In genomic region chr11:86702387-86702983, GRCh38 we compare ENCODE assay signal across 17 cellular contexts.
"Had no signal": no experiment of that assay in that cellular context is flagged by ENCODE, and none has a peak within 500 bp of the region (broad histone marks: within the 10 kb centered on the region; RNA-seq: fewer than 3 reads in every experiment).

No MANE protein-coding gene starts in this region.

- H3K27me3 ChIP-seq: cardiac muscle cell, esophagus squamous epithelium, spleen, upper lobe of right lung had no signal

- ATAC-seq: activated CD4-positive, CD25-positive, alpha-beta regulatory T cell treated with anti-CD3 and anti-CD28 coated beads, Interleukin-2, amount 50 U/mL, for 24 hours; activated CD8-positive, alpha-beta memory T cell treated with anti-CD3 and anti-CD28 coated beads, Interleukin-2, amount 10 ng/mL, durations not matched to agents 7 days and 5 days; activated CD8-positive, alpha-beta T cell treated with anti-CD3 and anti-CD28 coated beads for 36 hours; upper lobe of right lung had no signal

- H3K9me3 ChIP-seq: esophagus squamous epithelium, spleen, upper lobe of right lung had no signal

- H3K4me1 Mint-ChIP-seq: activated CD4-positive, alpha-beta T cell treated with anti-CD3 and anti-CD28 coated beads, Interleukin-2, amount 10 ng/mL, durations not matched to agents 7 days and 5 days; activated CD8-positive, alpha-beta memory T cell treated with anti-CD3 and anti-CD28 coated beads, Interleukin-2, amount 10 ng/mL, durations not matched to agents 7 days and 5 days; activated naive CD4-positive, alpha-beta T cell treated with anti-CD3 and anti-CD28 coated beads, Interleukin-2, amount 10 ng/mL, durations not matched to agents 7 days and 5 days had no signal

- H3K27ac Mint-ChIP-seq: activated CD4-positive, alpha-beta T cell treated with anti-CD3 and anti-CD28 coated beads, Interleukin-2, amount 10 ng/mL, durations not matched to agents 7 days and 5 days; activated CD8-positive, alpha-beta memory T cell treated with anti-CD3 and anti-CD28 coated beads, Interleukin-2, amount 10 ng/mL, durations not matched to agents 7 days and 5 days; activated CD8-positive, alpha-beta T cell treated with anti-CD3 and anti-CD28 coated beads for 36 hours; activated naive CD4-positive, alpha-beta T cell treated with anti-CD3 and anti-CD28 coated beads, Interleukin-2, amount 10 ng/mL, durations not matched to agents 7 days and 5 days; endodermal cell had no signal

- DNase-seq: activated CD4-positive, alpha-beta T cell treated with anti-CD3 and anti-CD28 coated beads, Interleukin-2, amount 10 ng/mL, durations not matched to agents 7 days and 5 days; activated CD8-positive, alpha-beta memory T cell treated with anti-CD3 and anti-CD28 coated beads, Interleukin-2, amount 10 ng/mL, durations not matched to agents 7 days and 5 days; activated CD8-positive, alpha-beta T cell treated with anti-CD3 and anti-CD28 coated beads for 36 hours; activated effector memory CD4-positive, alpha-beta T cell treated with anti-CD3 and anti-CD28 coated beads, Interleukin-2, amount 50 U/mL, for 16 hours; activated naive CD4-positive, alpha-beta T cell treated with anti-CD3 and anti-CD28 coated beads, Interleukin-2, amount 10 ng/mL, durations not matched to agents 7 days and 5 days; activated T-cell treated with anti-CD3 and anti-CD28 coated beads for 4 hours; cortex of kidney; endodermal cell; esophagus squamous epithelium; posterior cingulate gyrus; spleen; stimulated activated CD4-positive, alpha-beta T cell treated with anti-CD3 and anti-CD28 coated beads, Interleukin-4, amount 100 ng/mL, for 1 hour; stimulated activated naive CD4-positive, alpha-beta T cell treated with Interleukin-2 at 50 U/mL for 16 hours; T1000; upper lobe of right lung had no signal

- H3K4me1 ChIP-seq: spleen, upper lobe of right lung had no signal

- H3K4me3 ChIP-seq: cardiac muscle cell, esophagus squamous epithelium, spleen, upper lobe of right lung had no signal

- H3K27me3 Mint-ChIP-seq: activated naive CD4-positive, alpha-beta T cell treated with anti-CD3 and anti-CD28 coated beads, Interleukin-2, amount 10 ng/mL, durations not matched to agents 7 days and 5 days had no signal

- H3K27ac ChIP-seq: cardiac muscle cell, esophagus squamous epithelium, spleen, upper lobe of right lung had no signal

- H3K36me3 Mint-ChIP-seq: activated CD8-positive, alpha-beta memory T cell treated with anti-CD3 and anti-CD28 coated beads, Interleukin-2, amount 10 ng/mL, durations not matched to agents 7 days and 5 days; activated naive CD4-positive, alpha-beta T cell treated with anti-CD3 and anti-CD28 coated beads, Interleukin-2, amount 10 ng/mL, durations not matched to agents 7 days and 5 days had no signal

- H3K9me3 Mint-ChIP-seq: activated CD4-positive, alpha-beta T cell treated with anti-CD3 and anti-CD28 coated beads, Interleukin-2, amount 10 ng/mL, durations not matched to agents 7 days and 5 days; activated CD8-positive, alpha-beta T cell treated with anti-CD3 and anti-CD28 coated beads for 36 hours; activated naive CD4-positive, alpha-beta T cell treated with anti-CD3 and anti-CD28 coated beads, Interleukin-2, amount 10 ng/mL, durations not matched to agents 7 days and 5 days; endodermal cell had no signal

- H3K4me3 Mint-ChIP-seq: activated CD4-positive, alpha-beta T cell treated with anti-CD3 and anti-CD28 coated beads, Interleukin-2, amount 10 ng/mL, durations not matched to agents 7 days and 5 days; activated CD8-positive, alpha-beta memory T cell treated with anti-CD3 and anti-CD28 coated beads, Interleukin-2, amount 10 ng/mL, durations not matched to agents 7 days and 5 days; activated CD8-positive, alpha-beta T cell treated with anti-CD3 and anti-CD28 coated beads for 36 hours; activated naive CD4-positive, alpha-beta T cell treated with anti-CD3 and anti-CD28 coated beads, Interleukin-2, amount 10 ng/mL, durations not matched to agents 7 days and 5 days; endodermal cell had no signal

- H3K36me3 ChIP-seq: cardiac muscle cell, esophagus squamous epithelium, spleen, upper lobe of right lung had no signal
